ENCODE assay signal across 1 cellular context in the genomic region with DNA sequence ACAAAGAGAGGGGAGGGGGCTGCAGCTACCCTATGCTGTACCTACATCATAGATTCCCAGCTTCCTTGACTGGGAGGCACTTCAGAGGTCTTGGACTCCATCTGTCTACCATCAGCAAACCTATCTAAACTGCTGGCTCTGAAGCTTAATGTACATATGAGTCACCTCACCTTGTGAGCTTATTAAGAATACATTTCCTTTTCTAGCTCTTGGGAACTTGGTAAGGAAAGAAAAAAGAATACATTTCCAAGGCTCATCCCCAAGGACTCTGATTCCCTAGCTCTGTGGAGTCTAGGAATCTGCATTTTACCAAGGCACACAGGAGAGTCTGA.
TF ChIP-seq lines count a peak whose summit lies in the region.

No MANE protein-coding gene starts in this region.

TF ChIP-seq in IMR-90, 13 proteins besides CTCF, POLR2A, EP300 and RAD21:
- TF ChIP-seq, protein P1, sequence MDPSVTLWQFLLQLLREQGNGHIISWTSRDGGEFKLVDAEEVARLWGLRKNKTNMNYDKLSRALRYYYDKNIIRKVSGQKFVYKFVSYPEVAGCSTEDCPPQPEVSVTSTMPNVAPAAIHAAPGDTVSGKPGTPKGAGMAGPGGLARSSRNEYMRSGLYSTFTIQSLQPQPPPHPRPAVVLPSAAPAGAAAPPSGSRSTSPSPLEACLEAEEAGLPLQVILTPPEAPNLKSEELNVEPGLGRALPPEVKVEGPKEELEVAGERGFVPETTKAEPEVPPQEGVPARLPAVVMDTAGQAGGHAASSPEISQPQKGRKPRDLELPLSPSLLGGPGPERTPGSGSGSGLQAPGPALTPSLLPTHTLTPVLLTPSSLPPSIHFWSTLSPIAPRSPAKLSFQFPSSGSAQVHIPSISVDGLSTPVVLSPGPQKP (IDR thresholded peaks at IDR 0.05; ENCODE audit: borderline replicate concordance, low read depth, low read length), result no peak
- no peak for TF ChIP-seq BHLHE40 (IDR thresholded peaks at IDR 0.05; ENCODE audit: low read depth, low read length)
- no peak for TF ChIP-seq CHD1 (IDR thresholded peaks at IDR 0.05; ENCODE audit: low read depth, low read length)
- no peak for TF ChIP-seq RCOR1 (IDR thresholded peaks at IDR 0.05; ENCODE audit: insufficient replicate concordance, low read length)
- no peak for TF ChIP-seq MAZ (IDR thresholded peaks at IDR 0.05; ENCODE audit: borderline replicate concordance, low read depth, low read length)
- TF ChIP-seq SMC3 (IDR thresholded peaks at IDR 0.05; ENCODE audit: low read depth, low read length), result no peak
- no peak for TF ChIP-seq RFX5 (IDR thresholded peaks at IDR 0.05; ENCODE audit: low read depth, low read length)
- no peak for TF ChIP-seq CEBPB (IDR thresholded peaks at IDR 0.05; ENCODE audit: low read depth, low read length)
- TF ChIP-seq NFE2L2 (IDR thresholded peaks at IDR 0.05; ENCODE audit: low read depth, low read length), result no peak
- no peak for TF ChIP-seq USF2 (IDR thresholded peaks at IDR 0.05; ENCODE audit: low read depth, low read length)
- TF ChIP-seq FOS (IDR thresholded peaks at IDR 0.05; ENCODE audit: low read depth, low read length), result no peak
- no peak for TF ChIP-seq MAFK (IDR thresholded peaks at IDR 0.05; ENCODE audit: low read depth, low read length)
- TF ChIP-seq MXI1 (IDR thresholded peaks at IDR 0.05; ENCODE audit: borderline replicate concordance, low read depth, low read length), result no peak
